Comparison of ENCODE assay signal across 20 cellular contexts in the genomic region with DNA sequence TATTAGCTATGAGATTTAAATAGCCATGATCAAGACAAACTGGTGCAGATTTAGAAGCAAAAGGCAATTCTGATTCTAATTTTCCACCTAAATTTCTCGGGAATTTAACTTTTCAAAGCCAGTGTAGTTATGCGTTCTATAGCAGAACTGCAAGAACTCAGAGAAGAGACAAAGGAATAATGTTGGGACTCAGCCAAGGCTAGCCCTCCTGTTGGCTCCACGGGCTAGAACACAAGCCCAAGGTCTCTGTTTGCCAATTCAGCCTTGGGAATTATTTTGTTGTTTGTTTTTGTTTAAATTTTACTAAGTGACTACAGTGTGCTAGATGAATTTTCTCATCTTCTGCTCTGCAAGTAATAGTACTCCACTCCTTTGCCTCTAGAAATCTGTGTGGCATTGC.
"Had no signal": no experiment of that assay in that cellular context is flagged by ENCODE, and none has a peak within 500 bp of the region (broad histone marks: within the 10 kb centered on the region; RNA-seq: fewer than 3 reads in every experiment).

No MANE protein-coding gene starts in this region.

- H3K27me3 ChIP-seq: stomach, suprapubic skin, testis, thyroid gland, tibial artery, tibial nerve, transverse colon, upper lobe of left lung, upper lobe of right lung, uterus, vagina had no signal

- H3K4me1 ChIP-seq: tibial artery, transverse colon, upper lobe of right lung, uterus had no signal

- H3K36me3 ChIP-seq: stomach, suprapubic skin, thoracic aorta, thyroid gland, tibial artery, tibial nerve, transverse colon, upper lobe of left lung, upper lobe of right lung, uterus, vagina had no signal

- ATAC-seq: stimulated activated memory B cell treated with anti-CD40 and anti-IgM and Interleukin-4, amounts not matched to agents 10 μg/mL and 1 μg/mL and 100 μg/mL, for 72 hours; stimulated activated naive B cell treated with anti-CD40 and anti-IgM and Interleukin-4, amounts not matched to agents 10 μg/mL and 1 μg/mL and 100 μg/mL, for 72 hours; upper lobe of right lung had no signal

- H3K4me3 ChIP-seq: stomach, suprapubic skin, testis, thoracic aorta, thyroid gland, tibial artery, tibial nerve, transverse colon, upper lobe of left lung, upper lobe of right lung, uterus, vagina had no signal

- FAIRE-seq: urothelium cell line had no signal

- DNase-seq: stimulated activated CD4-positive, alpha-beta T cell treated with anti-CD3 and anti-CD28 coated beads, Interleukin-4, amount 100 ng/mL, for 1 hour; stimulated activated CD4-positive, alpha-beta T cell treated with anti-CD3 and anti-CD28 coated beads, Interleukin-4, amount 100 ng/mL, for 24 hours; stimulated activated CD4-positive, alpha-beta T cell treated with anti-CD3 and anti-CD28 coated beads, Interleukin-4, amount 100 ng/mL, for 4 hours; stimulated activated naive B cell treated with anti-CD40 and anti-IgM and Interleukin-4, amounts not matched to agents 10 μg/mL and 1 μg/mL and 100 μg/mL, for 72 hours; stimulated activated naive CD4-positive, alpha-beta T cell; stimulated activated naive CD4-positive, alpha-beta T cell treated with Interleukin-2 at 50 U/mL for 16 hours; stomach; testis; thyroid gland; tibial artery; transverse colon; upper lobe of left lung; upper lobe of right lung; uterus had no signal

- H3K9me3 ChIP-seq: stomach, suprapubic skin, testis, thoracic aorta, thyroid gland, tibial artery, tibial nerve, transverse colon, upper lobe of left lung, upper lobe of right lung, uterus, vagina had no signal

- H3K27ac ChIP-seq: stomach, suprapubic skin, testis, thoracic aorta, thyroid gland, tibial artery, tibial nerve, transverse colon, upper lobe of left lung, upper lobe of right lung, uterus, vagina had no signal
